In genomic region chr3:53198256-53198977, GRCh38 we compare ENCODE assay signal across 1 cellular context.
TF ChIP-seq lines count a peak whose summit lies in the region.

No MANE protein-coding gene starts in this region.

TF ChIP-seq in GM12878, 131 proteins besides CTCF, POLR2A, EP300 and RAD21:
- TF ChIP-seq RELA (IDR thresholded peaks at IDR 0.05; ENCODE audit: borderline replicate concordance, partially characterized antibody) (no peak), IKZF1 (conservative IDR thresholded peaks at IDR 0.05) (no peak), BCLAF1 (IDR thresholded peaks at IDR 0.05) (no peak), BHLHE40 (IDR thresholded peaks at IDR 0.05; ENCODE audit: borderline replicate concordance in 1 of 2, low read depth in 2 of 2, low read length in 1 of 2) (no peak), SUPT20H (IDR thresholded peaks at IDR 0.05; ENCODE audit: borderline replicate concordance, control insufficient read depth, low read depth, low read length) (no peak), WRNIP1 (IDR thresholded peaks at IDR 0.05; ENCODE audit: borderline replicate concordance, low read depth, low read length) (no peak), YBX1 (IDR thresholded peaks at IDR 0.05) (no peak), TARDBP (IDR thresholded peaks at IDR 0.05; ENCODE audit: borderline replicate concordance) (no peak), CBX5 (IDR thresholded peaks at IDR 0.05; ENCODE audit: low read depth) (no peak), CUX1 (IDR thresholded peaks at IDR 0.05; ENCODE audit: insufficient replicate concordance, low read depth, low read length) (no peak), TAF1 (IDR thresholded peaks at IDR 0.05; ENCODE audit: borderline replicate concordance, low read depth, low read length) (no peak), STAT1 (conservative IDR thresholded peaks at IDR 0.05) (no peak), USF1 (IDR thresholded peaks at IDR 0.05; ENCODE audit: borderline replicate concordance, extremely low read length, insufficient read depth, low read depth, low read length) (no peak), ZNF274 (IDR thresholded peaks at IDR 0.05; ENCODE audit: insufficient read depth, insufficient read length) (no peak), RAD51 (IDR thresholded peaks at IDR 0.05) (no peak), MYB (IDR thresholded peaks at IDR 0.05; ENCODE audit: borderline replicate concordance, low read depth, low read length) (no peak), KDM1A (IDR thresholded peaks at IDR 0.05; ENCODE audit: borderline replicate concordance) (no peak), SPI1 (IDR thresholded peaks at IDR 0.05; ENCODE audit: borderline replicate concordance, insufficient read depth, low read depth, low read length) (no peak), FOS (IDR thresholded peaks at IDR 0.05; ENCODE audit: borderline replicate concordance, extremely low read depth, insufficient read length) (no peak), HDAC6 (IDR thresholded peaks at IDR 0.05; ENCODE audit: unreplicated experiment) (no peak)
